ENCODE assay signal across 8 cellular contexts in genomic region chr6:25993038-25993684, GRCh38. TPM values are rescaled to one million over a fixed set of nuclear protein-coding genes. Genes with fewer than 3 reads are reported as not detected.
A peak's percentile ranks its signal among the peaks of the same experiment; 100 is the strongest.
DNase-seq lines count a peak whose midpoint lies in the region; ATAC-seq, FAIRE-seq and TF ChIP-seq lines count a peak whose summit lies in the region.

No MANE protein-coding gene starts in this region.

- H3K4me3 ChIP-seq in epithelial cell of proximal tubule (ENCODE audit: low read depth, low read length): peak overlapping the region; percentile 80
- peak overlapping the region; percentile 18 to 52 (median 36) for H3K4me3 ChIP-seq in pancreas

- H3K9me3 Mint-ChIP-seq in activated CD8-positive, alpha-beta memory T cell treated with anti-CD3 and anti-CD28 coated beads, Interleukin-2, amount 10 ng/mL, durations not matched to agents 7 days and 5 days (ENCODE audit: low read depth): no peaks in the 10 kb centered on the region

- ATAC-seq in activated CD8-positive, alpha-beta memory T cell treated with anti-CD3 and anti-CD28 coated beads, Interleukin-2, amount 10 ng/mL, durations not matched to agents 7 days and 5 days: no peak
- peak in 3 of 4 donors; percentile 2 to 6 (median 3) for ATAC-seq in pancreas
- no peak for ATAC-seq in HG02970 (IDR thresholded peaks at IDR 0.05; ENCODE audit: low FRiP score, unreplicated experiment)
- no peak for ATAC-seq in GM21423 (IDR thresholded peaks at IDR 0.05; ENCODE audit: unreplicated experiment)

- H3K4me3 Mint-ChIP-seq in activated CD8-positive, alpha-beta memory T cell treated with anti-CD3 and anti-CD28 coated beads, Interleukin-2, amount 10 ng/mL, durations not matched to agents 7 days and 5 days: peak overlapping the region; percentile 94

- TF ChIP-seq CTCF in epithelial cell of proximal tubule (conservative IDR thresholded peaks at IDR 0.05; ENCODE audit: low read depth, low read length) (no peak), pancreas (IDR thresholded peaks at IDR 0.05) (no peak)

- peaks cover 31% of the 10 kb centered on the region for H3K4me1 Mint-ChIP-seq in activated CD8-positive, alpha-beta memory T cell treated with anti-CD3 and anti-CD28 coated beads, Interleukin-2, amount 10 ng/mL, durations not matched to agents 7 days and 5 days

- intact Hi-C loops in pancreas (cut with DNase I): no loop called here

- WGBS in pancreas, 2 donors: 18 to 23% methylated on average over 15 of the region's 15 CpGs

- no peaks in the 10 kb centered on the region for H3K9me3 ChIP-seq in pancreas

- H3K4me1 ChIP-seq in pancreas: peaks cover 0 to 7% (median 0%) of the 10 kb centered on the region in 3 donors

- H3K27me3 ChIP-seq in pancreas: no peaks in the 10 kb centered on the region

- no peaks in the 10 kb centered on the region for H3K27me3 Mint-ChIP-seq in activated CD8-positive, alpha-beta memory T cell treated with anti-CD3 and anti-CD28 coated beads, Interleukin-2, amount 10 ng/mL, durations not matched to agents 7 days and 5 days

- H3K27ac ChIP-seq in pancreas: peak overlapping the region; percentile 69 to 92 (median 81)

- H3K27ac Mint-ChIP-seq in activated CD8-positive, alpha-beta memory T cell treated with anti-CD3 and anti-CD28 coated beads, Interleukin-2, amount 10 ng/mL, durations not matched to agents 7 days and 5 days: peak overlapping the region; percentile 96

- no peak for DNase-seq in activated CD8-positive, alpha-beta memory T cell treated with anti-CD3 and anti-CD28 coated beads, Interleukin-2, amount 10 ng/mL, durations not matched to agents 7 days and 5 days
- no peak for DNase-seq in activated CD8-positive, alpha-beta memory T cell treated with anti-CD3 and anti-CD28 coated beads, Interleukin-2, amount 50 U/mL, for 48 hours
- DNase-seq in RKO (ENCODE audit: low spot score): peak; percentile 7
- DNase-seq in epithelial cell of proximal tubule (ENCODE audit: low read depth): no peak
- DNase-seq in pancreas: no peak
- no peak for DNase-seq in OCI-M2 (lab: John Stamatoyannopoulos, UW; ENCODE audit: unreplicated experiment)

- CTCF ChIA-PET in activated CD8-positive, alpha-beta memory T cell treated with anti-CD3 and anti-CD28 coated beads, Interleukin-2, amount 10 ng/mL, durations not matched to agents 7 days and 5 days (lab: Charles Lee): interaction anchor here (0.7 to 5.8 kb wide), 19 partner anchors 11 to 473 kb away, joined by 3 to 125 read pairs (median 6); partner anchors contain the start of gene TRIM38

- H3K36me3 ChIP-seq in pancreas: peaks cover 0 to 3% (median 1%) of the 10 kb centered on the region in 3 donors

- H3K36me3 Mint-ChIP-seq in activated CD8-positive, alpha-beta memory T cell treated with anti-CD3 and anti-CD28 coated beads, Interleukin-2, amount 10 ng/mL, durations not matched to agents 7 days and 5 days: peaks cover 10% of the 10 kb centered on the region

- peak; percentile 9 for FAIRE-seq in pancreas (lab: Jason Lieb, UNC)

RNA-seq across cellular contexts. Expression of gene TRIM38, which starts 30.6 kb away (rescaled TPM):
- total RNA-seq in activated CD8-positive, alpha-beta memory T cell treated with anti-CD3 and anti-CD28 coated beads, Interleukin-2, amount 10 ng/mL, durations not matched to agents 7 days and 5 days: 10 to 100 TPM; 19.0 to 28.2 TPM
- total RNA-seq in epithelial cell of proximal tubule (3.0 and 4.2 TPM in 2 replicates), pancreas (1 to 10 TPM; 1.5 to 5.8 (median 2.3) TPM)
- 1 to 10 TPM; 2.4 to 2.9 TPM for polyA plus RNA-seq in pancreas

Comparison
In these comparisons a context has a peak if more than half of its experiments do, and no peak if none do; other contexts are left out.
1. ATAC-seq: peak in pancreas (3 of 4); none in activated CD8-positive, alpha-beta memory T cell treated with anti-CD3 and anti-CD28 coated beads, Interleukin-2, amount 10 ng/mL, durations not matched to agents 7 days and 5 days (single experiment), HG02970 (single experiment) and GM21423 (single experiment).